In genomic region chr6:33781105-33781975, GRCh38 we compare ENCODE assay signal across 11 cellular contexts. TPM values are rescaled to one million over a fixed set of nuclear protein-coding genes. Genes with fewer than 3 reads are reported as not detected.
A peak's percentile ranks its signal among the peaks of the same experiment; 100 is the strongest.
DNase-seq lines count a peak whose midpoint lies in the region; ATAC-seq and TF ChIP-seq lines count a peak whose summit lies in the region.
"Had no signal": no experiment of that assay in that cellular context is flagged by ENCODE, and none has a peak within 500 bp of the region (broad histone marks: within the 10 kb centered on the region; RNA-seq: fewer than 3 reads in every experiment).

No MANE protein-coding gene starts in this region.

- H2AK5ac ChIP-seq in trophoblast cell (ENCODE audit: low read length) = peak overlapping the region; percentile 55

- peak overlapping the region; percentile 82 for H3K27ac ChIP-seq in SJSA1
- peak overlapping the region in 3 of 4 donors; percentile 1 to 37 (median 13) for H3K27ac ChIP-seq in esophagus squamous epithelium
- peak overlapping the region; percentile 54 for H3K27ac ChIP-seq in trophoblast cell (ENCODE audit: low read depth, low read length)
- H3K27ac ChIP-seq in ascending aorta = no peak overlapping the region
- H3K27ac ChIP-seq: pancreas had no signal

- peak overlapping the region; percentile 65 for H2BK5ac ChIP-seq in trophoblast cell (ENCODE audit: low read depth, low read length, poor library complexity)

- H3K9ac ChIP-seq in trophoblast cell (ENCODE audit: low read length) = no peak overlapping the region

- H3K9me3 ChIP-seq in SJSA1 (replicated peaks) (no peaks in the 10 kb centered on the region), esophagus squamous epithelium (no peaks in the 10 kb centered on the region), trophoblast cell (ENCODE audit: insufficient read depth, low read depth, low read length) (peaks cover 1% of the 10 kb centered on the region), ascending aorta (no peaks in the 10 kb centered on the region)
- H3K9me3 ChIP-seq: pancreas had no signal

- H3K4me1 ChIP-seq in SJSA1 (replicated peaks) = peaks cover 56% of the 10 kb centered on the region
- H3K4me1 ChIP-seq in esophagus squamous epithelium = peaks cover 5 to 48% (median 24%) of the 10 kb centered on the region in 3 donors
- peaks cover 19 to 21% of the 10 kb centered on the region in 2 experiments for H3K4me1 ChIP-seq in trophoblast cell (ENCODE audit: control insufficient read depth in 1 of 2, insufficient read depth in 2 of 2, low read length in 2 of 2)
- H3K4me1 ChIP-seq in ascending aorta = peaks cover 0 to 20% of the 10 kb centered on the region in 2 donors

- intact Hi-C loops in esophagus squamous epithelium (cut with DNase I) = no loop called here
- intact Hi-C loops in ascending aorta (cut with DNase I) = no loop called here

- no peak overlapping the region for H3K4me3 ChIP-seq in SJSA1
- H3K4me3 ChIP-seq in esophagus squamous epithelium = no peak overlapping the region
- H3K4me3 ChIP-seq in trophoblast cell (ENCODE audit: low read depth, low read length) = no peak overlapping the region
- H3K4me3 ChIP-seq in ascending aorta = no peak overlapping the region
- H3K4me3 ChIP-seq: pancreas had no signal

- peak overlapping the region; percentile 67 for H4K91ac ChIP-seq in trophoblast cell (ENCODE audit: low read depth, low read length)

- no peak for TF ChIP-seq POLR2A in esophagus squamous epithelium (IDR thresholded peaks at IDR 0.05)

- WGBS in esophagus squamous epithelium, 2 donors = 66 to 67% methylated on average over 7 to 10 of the region's 16 CpGs
- no CpG with 5 or more reads among the region's 16 CpGs for WGBS in trophoblast cell (ENCODE audit: extremely low coverage, insufficient coverage, insufficient read length)

- no peak overlapping the region for H2AFZ ChIP-seq in trophoblast cell (ENCODE audit: insufficient read depth, low read length, poor library complexity)

- peak overlapping the region; percentile 20 for H3K4me2 ChIP-seq in trophoblast cell (ENCODE audit: low read length)

- H3K4ac ChIP-seq in trophoblast cell (ENCODE audit: low read depth, low read length) = no peak overlapping the region

- H3K79me1 ChIP-seq in trophoblast cell (ENCODE audit: low read length) = peaks cover 7% of the 10 kb centered on the region

- H3K18ac ChIP-seq in trophoblast cell (ENCODE audit: low read length) = peak overlapping the region; percentile 53

- ATAC-seq in HG03354 (IDR thresholded peaks at IDR 0.05; ENCODE audit: poor library complexity, severe bottlenecking, unreplicated experiment) = no peak
- ATAC-seq: stimulated activated effector memory CD8-positive, alpha-beta T cell treated with anti-CD3 and anti-CD28 coated beads, Interleukin-12 subunit alpha, Interleukin-12 subunit beta, amount 100 ng/mL, for 72 hours had no signal

- DNase-seq in GM03348 (ENCODE audit: low spot score) (peak; percentile 50), SJSA1 (ENCODE audit: low read depth in 1 of 2, low spot score in 2 of 2) (peak; percentile 97 to 98), esophagus squamous epithelium (lab: John Stamatoyannopoulos, UW) (no peak), trophoblast cell (no peak), foreskin melanocyte (no peak), ascending aorta (ENCODE audit: low spot score in 2 of 2) (no peak), COLO668 (lab: John Stamatoyannopoulos, UW; ENCODE audit: unreplicated experiment) (no peak)
- DNase-seq: HCEC 1CT had no signal

- H3K27me3 ChIP-seq in SJSA1 (replicated peaks) = no peaks in the 10 kb centered on the region
- no peaks in the 10 kb centered on the region for H3K27me3 ChIP-seq in esophagus squamous epithelium
- no peaks in the 10 kb centered on the region for H3K27me3 ChIP-seq in trophoblast cell (ENCODE audit: insufficient read depth, low read length)
- no peaks in the 10 kb centered on the region for H3K27me3 ChIP-seq in ascending aorta
- H3K27me3 ChIP-seq: pancreas had no signal

- no peak overlapping the region for H4K12ac ChIP-seq in trophoblast cell (ENCODE audit: low read depth, low read length)

- TF ChIP-seq CTCF in esophagus squamous epithelium (IDR thresholded peaks at IDR 0.05) (no peak), ascending aorta (IDR thresholded peaks at IDR 0.05) (no peak)

- peaks cover 86% of the 10 kb centered on the region for H3K36me3 ChIP-seq in SJSA1
- H3K36me3 ChIP-seq in esophagus squamous epithelium = peaks cover 32 to 95% (median 78%) of the 10 kb centered on the region in 3 donors
- peaks cover 69 to 76% of the 10 kb centered on the region in 2 experiments for H3K36me3 ChIP-seq in trophoblast cell (ENCODE audit: control insufficient read depth in 1 of 2, insufficient read depth in 2 of 2, low read length in 2 of 2)
- peaks cover 80 to 88% of the 10 kb centered on the region in 2 donors for H3K36me3 ChIP-seq in ascending aorta

- no peak overlapping the region for H3K23ac ChIP-seq in trophoblast cell (ENCODE audit: low read length)

- H3K14ac ChIP-seq in trophoblast cell (ENCODE audit: low read length) = peak overlapping the region; percentile 36

- H2BK120ac ChIP-seq in trophoblast cell (ENCODE audit: insufficient read depth, low read length, poor library complexity) = no peak overlapping the region

- H3K79me2 ChIP-seq in trophoblast cell (ENCODE audit: control insufficient read depth, insufficient read depth, low read length, poor library complexity) = no peaks in the 10 kb centered on the region

- peak overlapping the region; percentile 5 for H2BK12ac ChIP-seq in trophoblast cell (ENCODE audit: low read length)

- peak overlapping the region; percentile 45 for H4K8ac ChIP-seq in trophoblast cell (ENCODE audit: low read depth, low read length)

RNA-seq across cellular contexts. Expression of gene LEMD2, which starts 7.6 kb away (rescaled TPM):
- 78.7 and 92.9 TPM in 2 replicates for total RNA-seq in SJSA1 (2014; rRNA removed; shearing (Covaris generic))
- total RNA-seq in esophagus squamous epithelium (10 to 100 TPM; 37.7 to 47.2 (median 42.3) TPM), ascending aorta (104 TPM)
- 28.0 TPM in 2 replicates for polyA plus RNA-seq in trophoblast cell (2013)

RNA-seq across cellular contexts. Expression of gene MLN, which starts 22.5 kb away (rescaled TPM):
- total RNA-seq in SJSA1 (2014; rRNA removed; shearing (Covaris generic)) = not detected in 2 replicates
- total RNA-seq in esophagus squamous epithelium (not detected), ascending aorta (not detected)
- polyA plus RNA-seq in trophoblast cell (2013) = 0.10 TPM in 1 of 2 replicates, not detected in the other
- total RNA-seq: pancreas had no signal
- polyA plus RNA-seq: pancreas had no signal

RNA-seq across cellular contexts. Expression of gene IP6K3, which starts 34.6 kb away (rescaled TPM):
- 5.2 and 5.3 TPM in 2 replicates for total RNA-seq in SJSA1 (2014; rRNA removed; shearing (Covaris generic))
- total RNA-seq in esophagus squamous epithelium (1 to 10 TPM in 2 of 4 donors, under 1 TPM in 1, not detected in 1; 0.75 to 5.5 (median 1.7) TPM), ascending aorta (not detected)
- 1.4 and 1.5 TPM in 2 replicates for polyA plus RNA-seq in trophoblast cell (2013)

Comparison
In these comparisons a context has a peak if more than half of its experiments do, and no peak if none do; other contexts are left out.
1. DNase-seq: peak in GM03348 (single experiment) and SJSA1 (2 of 2); none in esophagus squamous epithelium (single experiment), trophoblast cell (0 of 2), foreskin melanocyte (single experiment), ascending aorta (0 of 2) and COLO668 (single experiment).
2. H3K27ac ChIP-seq: peak in SJSA1 (single experiment), esophagus squamous epithelium (3 of 4) and trophoblast cell (single experiment); none in ascending aorta (0 of 2).